ENCODE assay signal across 15 cellular contexts in the genomic region with DNA sequence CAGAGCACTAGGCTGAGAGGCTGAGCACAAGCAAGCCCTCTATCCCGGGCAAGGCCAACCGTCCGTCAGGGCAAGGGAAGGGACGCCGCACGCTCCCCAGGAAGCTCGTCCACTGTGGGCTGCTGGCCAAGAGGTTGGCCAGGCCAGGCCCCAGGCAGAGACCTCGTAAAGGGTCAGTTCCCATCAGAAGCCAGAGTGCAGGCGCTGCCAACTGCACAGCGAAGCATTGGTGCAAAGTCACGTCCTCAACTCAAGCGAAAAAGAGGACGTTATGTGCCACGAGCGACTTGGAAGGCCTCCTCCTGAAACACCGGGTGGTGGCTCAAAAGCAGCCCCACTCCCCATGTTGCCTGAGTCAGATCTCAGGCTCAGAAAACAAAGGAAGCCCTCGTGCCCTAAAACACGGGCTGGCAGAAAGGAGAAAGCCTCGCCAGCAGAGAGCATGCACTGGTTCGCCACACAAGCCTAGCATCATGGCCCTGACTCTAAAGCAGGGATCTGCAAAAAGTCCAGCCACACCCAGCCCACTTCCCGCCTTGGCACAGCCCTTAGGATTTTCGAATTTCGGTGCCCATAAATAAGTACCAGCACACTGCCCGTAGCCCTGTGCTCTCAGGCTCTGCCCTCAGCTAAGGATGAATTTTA. TPM values are rescaled to one million over a fixed set of nuclear protein-coding genes. Genes with fewer than 3 reads are reported as not detected.
DNase-seq lines count a peak whose midpoint lies in the region; ATAC-seq, FAIRE-seq and TF ChIP-seq lines count a peak whose summit lies in the region.
"Had no signal": no experiment of that assay in that cellular context is flagged by ENCODE, and none has a peak within 500 bp of the region (broad histone marks: within the 10 kb centered on the region; RNA-seq: fewer than 3 reads in every experiment).

No MANE protein-coding gene starts in this region.

- H3K4me3 ChIP-seq in SK-N-SH (ENCODE audit: low read depth in 2 of 2, low read length in 1 of 2) (no peak overlapping the region), endothelial cell of umbilical vein (replicated peaks in 1 of 3; ENCODE audit: insufficient read depth in 1 of 3, low read depth in 1 of 3, low read length in 3 of 3) (no peak overlapping the region), tibial artery (peak overlapping the region in 1 of 2 donors; percentile 13), Caco-2 (ENCODE audit: low read depth, low read length) (no peak overlapping the region)

- H3K27ac Mint-ChIP-seq in nephron progenitor cell: peak overlapping the region; percentile 36
- H3K27ac Mint-ChIP-seq in Caco-2 (ENCODE audit: unreplicated experiment): no peak overlapping the region
- H3K27ac Mint-ChIP-seq: effector memory CD8-positive, alpha-beta T cell; T-helper 2 cell treated with Interferon-gamma antibody and Interleukin-4, amounts not matched to agents 5 μg/mL and 100 μg/mL, for 36 hours had no signal

- H3K79me2 ChIP-seq in SK-N-SH (ENCODE audit: insufficient read depth) (peaks cover 75% of the 10 kb centered on the region), endothelial cell of umbilical vein (ENCODE audit: control insufficient read depth, insufficient read depth, low read length) (peaks cover 63% of the 10 kb centered on the region)

- FAIRE-seq in endothelial cell of umbilical vein (lab: Jason Lieb, UNC) (peak; percentile 21), GM12891 (lab: Jason Lieb, UNC) (no peak)

- CTCF ChIA-PET in SK-N-SH (lab: Yijun Ruan, JAX) (interaction anchor here (1.3 to 1.8 kb wide), 2 partner anchors 17 to 47 kb away, joined by 5 read pairs; no protein-coding TSS in a partner anchor), endothelial cell of umbilical vein (lab: Charles Lee) (no interaction called here), Caco-2 (lab: Charles Lee) (no interaction called here)

- peaks cover 24% of the 10 kb centered on the region for H3K36me3 Mint-ChIP-seq in nephron progenitor cell (ENCODE audit: low read depth)
- H3K36me3 Mint-ChIP-seq in Caco-2 (ENCODE audit: insufficient read depth, unreplicated experiment): peaks cover 83% of the 10 kb centered on the region

- H3K36me3 ChIP-seq in SK-N-SH (replicated peaks in 1 of 2; ENCODE audit: control insufficient read depth in 1 of 2, insufficient read depth in 2 of 2, low read length in 1 of 2) (peaks cover 25 to 36% of the 10 kb centered on the region in 2 experiments), endothelial cell of umbilical vein (ENCODE audit: control insufficient read depth in 2 of 2, extremely low read depth in 1 of 2, insufficient read depth in 2 of 2, low read length in 2 of 2) (peaks cover 7 to 22% of the 10 kb centered on the region in 2 experiments), tibial artery (peaks cover 30 to 43% (median 38%) of the 10 kb centered on the region in 3 donors), Caco-2 (ENCODE audit: control insufficient read depth, insufficient read depth, low read length) (peaks cover 3% of the 10 kb centered on the region; the same call in 1 of the 2 replicates)

- POLR2A ChIA-PET in SK-N-SH (lab: Yijun Ruan, JAX): no interaction called here
- POLR2A ChIA-PET in endothelial cell of umbilical vein (lab: Charles Lee): no interaction called here
- POLR2A ChIA-PET in Caco-2 (lab: Charles Lee): no interaction called here

- H3K4me1 ChIP-seq in SK-N-SH (ENCODE audit: control insufficient read depth in 1 of 2, insufficient read depth in 2 of 2, low read depth in 1 of 2, low read length in 1 of 2): peaks cover 9 to 23% of the 10 kb centered on the region in 2 experiments; a peak in 1 of 4 replicates
- peaks cover 17% of the 10 kb centered on the region for H3K4me1 ChIP-seq in endothelial cell of umbilical vein (ENCODE audit: control insufficient read depth, extremely low read depth, insufficient read depth, low read length)
- peaks cover 0 to 56% (median 52%) of the 10 kb centered on the region in 4 donors for H3K4me1 ChIP-seq in tibial artery
- peaks cover 13% of the 10 kb centered on the region for H3K4me1 ChIP-seq in Caco-2

- no peak overlapping the region for H2AFZ ChIP-seq in SK-N-SH (ENCODE audit: low read depth)
- H2AFZ ChIP-seq in endothelial cell of umbilical vein (ENCODE audit: low read depth, low read length): no peak overlapping the region

- H3K4me3 Mint-ChIP-seq in nephron progenitor cell: no peak overlapping the region
- no peak overlapping the region for H3K4me3 Mint-ChIP-seq in Caco-2 (ENCODE audit: unreplicated experiment)
- H3K4me3 Mint-ChIP-seq: effector memory CD8-positive, alpha-beta T cell; T-helper 2 cell treated with Interferon-gamma antibody and Interleukin-4, amounts not matched to agents 5 μg/mL and 100 μg/mL, for 36 hours had no signal

- no peaks in the 10 kb centered on the region for H3K27me3 ChIP-seq in SK-N-SH (ENCODE audit: insufficient read depth)
- H3K27me3 ChIP-seq in endothelial cell of umbilical vein (ENCODE audit: control insufficient read depth in 2 of 2, insufficient read depth in 2 of 2, low read length in 2 of 2): no peaks in the 10 kb centered on the region
- H3K27me3 ChIP-seq in tibial artery: no peaks in the 10 kb centered on the region
- H3K27me3 ChIP-seq in Caco-2 (replicated peaks; ENCODE audit: control insufficient read depth, insufficient read depth, low read length): no peaks in the 10 kb centered on the region

- TF ChIP-seq CTCF in SK-N-SH (IDR thresholded peaks at IDR 0.05) (no peak), endothelial cell of umbilical vein (IDR thresholded peaks at IDR 0.05; ENCODE audit: extremely low read depth in 1 of 2, insufficient read depth in 1 of 2, low read depth in 1 of 2, low read length in 2 of 2) (no peak), nephron progenitor cell (IDR thresholded peaks at IDR 0.05) (no peak), tibial artery (IDR thresholded peaks at IDR 0.05) (no peak), Caco-2 (IDR thresholded peaks at IDR 0.05; ENCODE audit: insufficient read depth in 1 of 2, low read depth in 1 of 2, low read length in 1 of 2, severe bottlenecking in 1 of 2, unreplicated experiment in 1 of 2) (no peak)

- ATAC-seq in SK-N-SH treated with all-trans-retinoic acid at 6 μM for 48 hours (no peak), GM21529 (IDR thresholded peaks at IDR 0.05; ENCODE audit: unreplicated experiment) (no peak)
- ATAC-seq: effector memory CD8-positive, alpha-beta T cell had no signal

- H3K9me3 ChIP-seq in SK-N-SH (no peaks in the 10 kb centered on the region), endothelial cell of umbilical vein (replicated peaks; ENCODE audit: control insufficient read depth, insufficient read depth, low read length) (no peaks in the 10 kb centered on the region), tibial artery (no peaks in the 10 kb centered on the region), Caco-2 (no peaks in the 10 kb centered on the region)

- 94% methylated on average over 20 of the region's 24 CpGs for WGBS in SK-N-SH (ENCODE audit: low lambda C conversion rate)

- H3K9me2 ChIP-seq in SK-N-SH: no peaks in the 10 kb centered on the region

- dilution Hi-C loops in endothelial cell of umbilical vein (cut with MboI; ENCODE audit: extremely low pct_ligation_motif_present, low sequenced_read_pairs): no loop called here

- intact Hi-C loops in endothelial cell of umbilical vein (cut with micrococcal nuclease): loop anchor here (5.0 kb wide), 1 partner anchor 268 kb away; the partner anchor contains the start of gene SYDE1
- intact Hi-C loops in tibial artery (cut with DNase I; ENCODE audit: low total_unique reads): loop anchor here (5.0 kb wide), 2 partner anchors 108 to 198 kb away; no protein-coding TSS in a partner anchor
- intact Hi-C loops in Caco-2 (cut with micrococcal nuclease; ENCODE audit: unreplicated experiment): loop anchor here (5.0 kb wide), 3 partner anchors 42 to 182 kb away; partner anchors contain the start of genes AKAP8L and BRD4

- TF ChIP-seq POLR2A in endothelial cell of umbilical vein (IDR thresholded peaks at IDR 0.05; ENCODE audit: low read depth, low read length) (no peak), GM12891 (IDR thresholded peaks at IDR 0.05; ENCODE audit: low read depth, low read length) (no peak)

- no peak for TF ChIP-seq RAD21 in SK-N-SH (IDR thresholded peaks at IDR 0.05; ENCODE audit: low read length)

- peaks cover 30% of the 10 kb centered on the region for H3K4me1 Mint-ChIP-seq in nephron progenitor cell
- peaks cover 9% of the 10 kb centered on the region for H3K4me1 Mint-ChIP-seq in Caco-2 (ENCODE audit: low read depth, unreplicated experiment)

- H3K27me3 Mint-ChIP-seq in nephron progenitor cell (ENCODE audit: low read depth, poor library complexity) (peaks cover 6% of the 10 kb centered on the region), Caco-2 (ENCODE audit: insufficient read depth, unreplicated experiment) (no peaks in the 10 kb centered on the region)
- H3K27me3 Mint-ChIP-seq: effector memory CD8-positive, alpha-beta T cell had no signal

- H3K4me2 ChIP-seq in SK-N-SH: no peak overlapping the region; the same call in 1 of the 2 replicates
- H3K4me2 ChIP-seq in endothelial cell of umbilical vein (ENCODE audit: insufficient read depth, low read length): no peak overlapping the region

- no peaks in the 10 kb centered on the region for H3K9me1 ChIP-seq in endothelial cell of umbilical vein (replicated peaks; ENCODE audit: control insufficient read depth, extremely low read depth, insufficient read depth, low read length)

- H3F3A ChIP-seq in SK-N-SH (replicated peaks; ENCODE audit: insufficient read depth): peaks cover 6% of the 10 kb centered on the region

- no peaks in the 10 kb centered on the region for H3K9me3 Mint-ChIP-seq in nephron progenitor cell
- no peaks in the 10 kb centered on the region for H3K9me3 Mint-ChIP-seq in Caco-2 (ENCODE audit: unreplicated experiment)
- H3K9me3 Mint-ChIP-seq: effector memory CD8-positive, alpha-beta T cell; T-helper 2 cell treated with Interferon-gamma antibody and Interleukin-4, amounts not matched to agents 5 μg/mL and 100 μg/mL, for 36 hours had no signal

- H4K20me1 ChIP-seq in SK-N-SH (ENCODE audit: insufficient read depth): peaks cover 61% of the 10 kb centered on the region
- no peaks in the 10 kb centered on the region for H4K20me1 ChIP-seq in endothelial cell of umbilical vein (replicated peaks; ENCODE audit: control insufficient read depth, extremely low read depth, insufficient read depth, low read length)

- TF ChIP-seq EP300 in SK-N-SH (IDR thresholded peaks at IDR 0.05; ENCODE audit: borderline replicate concordance in 1 of 2, low read depth in 1 of 2, low read length in 1 of 2): no peak

- no TSS peak for BruUV-seq in endothelial cell of umbilical vein (replicated peaks; lab: Mats Ljungman, UMichigan)
- no TSS peak for BruUV-seq in Caco-2 (replicated peaks; lab: Mats Ljungman, UMichigan)

- H3K27ac ChIP-seq in SK-N-SH (ENCODE audit: low read depth in 2 of 2, low read length in 1 of 2) (no peak overlapping the region; a peak in 1 of 4 replicates), endothelial cell of umbilical vein (ENCODE audit: insufficient read depth, low read depth, low read length) (no peak overlapping the region), tibial artery (peak overlapping the region; percentile 97)
- H3K27ac ChIP-seq: 22Rv1 had no signal

- DNase-seq in SK-N-SH: peak; percentile 43
- peak; percentile 29 for DNase-seq in endothelial cell of umbilical vein (ENCODE audit: low read depth, low spot score)
- no peak for DNase-seq in nephron progenitor cell
- peak; percentile 70 to 90 for DNase-seq in tibial artery
- DNase-seq in Caco-2: no peak
- no peak for DNase-seq in GM12891 (ENCODE audit: insufficient read length, low spot score)
- DNase-seq: Calu3; effector memory CD8-positive, alpha-beta T cell; mammary epithelial cell; NCI-H226; stimulated activated CD4-positive, alpha-beta T cell treated with anti-CD3 and anti-CD28 coated beads, Interleukin-4, amount 100 ng/mL, for 4 hours had no signal

- no peak overlapping the region for H3K9ac ChIP-seq in SK-N-SH
- H3K9ac ChIP-seq in endothelial cell of umbilical vein (replicated peaks; ENCODE audit: extremely low read depth, insufficient read depth, low read length): no peak overlapping the region

RNA-seq across cellular contexts. Expression of gene AKAP8, which starts 4.7 kb away (rescaled TPM):
- polyA plus RNA-seq in SK-N-SH (2012; rRNA removed) (17.2 and 21.0 TPM in 2 replicates), endothelial cell of umbilical vein (16.4 and 18.3 TPM in 2 replicates)
- 12.2 and 13.6 TPM in 2 replicates for polyA plus RNA-seq in SK-N-SH (2012; cell fraction: cytosol; rRNA removed)
- 56.1 and 57.2 TPM in 2 replicates for polyA plus RNA-seq in SK-N-SH (2012; cell fraction: nucleus; rRNA removed)
- total RNA-seq in endothelial cell of umbilical vein (42.6 and 44.1 TPM in 2 replicates), Caco-2 (2022) (53.5 and 53.7 TPM in 2 replicates)
- polyA plus RNA-seq in endothelial cell of umbilical vein (2011; cell fraction: cytosol; rRNA removed): 13.0 and 13.1 TPM in 2 replicates
- polyA plus RNA-seq in endothelial cell of umbilical vein (2011; cell fraction: nucleus; rRNA removed): 45.0 and 45.9 TPM in 2 replicates
- 17.8 and 19.7 TPM in 2 replicates for polyA plus RNA-seq in endothelial cell of umbilical vein (2012)
- polyA minus RNA-seq in endothelial cell of umbilical vein: 10.4 and 12.7 TPM in 2 replicates
- polyA minus RNA-seq in endothelial cell of umbilical vein (2011; cell fraction: cytosol; rRNA and poly(A)+ RNA removed): 17.8 TPM
- polyA minus RNA-seq in endothelial cell of umbilical vein (2011; cell fraction: nucleus; rRNA and poly(A)+ RNA removed): 15.2 and 16.5 TPM in 2 replicates
- polyA plus RNA-seq in GM12891 (2012; ENCODE audit: low read depth, missing spikeins): 14.3 TPM

RNA-seq across cellular contexts. Expression of gene BRD4, which starts 42.6 kb away (rescaled TPM):
- polyA plus RNA-seq in SK-N-SH (2012; rRNA removed) (5.6 and 10.0 TPM in 2 replicates), endothelial cell of umbilical vein (13.6 and 14.9 TPM in 2 replicates)
- 7.0 and 8.3 TPM in 2 replicates for polyA plus RNA-seq in SK-N-SH (2012; cell fraction: cytosol; rRNA removed)
- polyA plus RNA-seq in SK-N-SH (2012; cell fraction: nucleus; rRNA removed): 19.9 and 22.9 TPM in 2 replicates
- total RNA-seq in endothelial cell of umbilical vein (117 and 125 TPM in 2 replicates), Caco-2 (2022) (154 and 170 TPM in 2 replicates)
- 14.0 and 15.6 TPM in 2 replicates for polyA plus RNA-seq in endothelial cell of umbilical vein (2011; cell fraction: cytosol; rRNA removed)
- polyA plus RNA-seq in endothelial cell of umbilical vein (2011; cell fraction: nucleus; rRNA removed): 44.5 and 50.2 TPM in 2 replicates
- polyA plus RNA-seq in endothelial cell of umbilical vein (2012): 48.3 and 58.7 TPM in 2 replicates
- 40.4 and 56.9 TPM in 2 replicates for polyA minus RNA-seq in endothelial cell of umbilical vein
- 38.2 TPM for polyA minus RNA-seq in endothelial cell of umbilical vein (2011; cell fraction: cytosol; rRNA and poly(A)+ RNA removed)
- 61.6 and 83.6 TPM in 2 replicates for polyA minus RNA-seq in endothelial cell of umbilical vein (2011; cell fraction: nucleus; rRNA and poly(A)+ RNA removed)
- polyA plus RNA-seq in GM12891 (2012; ENCODE audit: low read depth, missing spikeins): 27.0 TPM

RNA-seq across cellular contexts. Expression of gene AKAP8L, which starts 43.9 kb away (rescaled TPM):
- polyA plus RNA-seq in SK-N-SH (2012; rRNA removed) (44.7 and 46.1 TPM in 2 replicates), endothelial cell of umbilical vein (63.9 and 65.1 TPM in 2 replicates)
- polyA plus RNA-seq in SK-N-SH (2012; cell fraction: cytosol; rRNA removed): 17.5 and 18.8 TPM in 2 replicates
- 219 and 280 TPM in 2 replicates for polyA plus RNA-seq in SK-N-SH (2012; cell fraction: nucleus; rRNA removed)
- total RNA-seq in endothelial cell of umbilical vein (95.4 and 99.6 TPM in 2 replicates), Caco-2 (2022) (112 and 127 TPM in 2 replicates)
- polyA plus RNA-seq in endothelial cell of umbilical vein (2011; cell fraction: cytosol; rRNA removed): 22.1 and 25.7 TPM in 2 replicates
- polyA plus RNA-seq in endothelial cell of umbilical vein (2011; cell fraction: nucleus; rRNA removed): 338 and 395 TPM in 2 replicates
- polyA plus RNA-seq in endothelial cell of umbilical vein (2012): 54.2 and 64.3 TPM in 2 replicates
- 107 and 112 TPM in 2 replicates for polyA minus RNA-seq in endothelial cell of umbilical vein
- 31.2 TPM for polyA minus RNA-seq in endothelial cell of umbilical vein (2011; cell fraction: cytosol; rRNA and poly(A)+ RNA removed)
- polyA minus RNA-seq in endothelial cell of umbilical vein (2011; cell fraction: nucleus; rRNA and poly(A)+ RNA removed): 119 and 124 TPM in 2 replicates
- polyA plus RNA-seq in GM12891 (2012; ENCODE audit: low read depth, missing spikeins): 37.3 TPM

Comparison
In these comparisons a context has a peak if more than half of its experiments do, and no peak if none do; other contexts are left out.
1. DNase-seq: peak in SK-N-SH (single experiment), endothelial cell of umbilical vein (single experiment) and tibial artery (2 of 2); none in nephron progenitor cell (single experiment), Caco-2 (0 of 2) and GM12891 (single experiment).
2. H3K27ac ChIP-seq: peak in tibial artery (2 of 2); none in SK-N-SH (0 of 2) and endothelial cell of umbilical vein (single experiment).